1 cellular context compared by ENCODE assay signal in genomic region chr6:151027936-151028838, GRCh38.
TF ChIP-seq lines count a peak whose summit lies in the region.

No MANE protein-coding gene starts in this region.

TF ChIP-seq in SK-N-SH treated with all-trans-retinoic acid at 6 μM for 48 hours, 23 proteins besides CTCF, POLR2A, EP300 and RAD21 (continued from another document):
- TF ChIP-seq TSHZ2 (CRISPR knock-in tag; IDR thresholded peaks at IDR 0.05) (no peak), ZNF565 (CRISPR knock-in tag; conservative IDR thresholded peaks at IDR 0.05; ENCODE audit: low read depth) (no peak), ISL1 (CRISPR knock-in tag; IDR thresholded peaks at IDR 0.05) (no peak), ZFP3 (CRISPR knock-in tag; IDR thresholded peaks at IDR 0.05) (no peak), ZC3H10 (CRISPR knock-in tag; IDR thresholded peaks at IDR 0.05) (no peak), OSR1 (CRISPR knock-in tag; IDR thresholded peaks at IDR 0.05) (no peak)
